ENCODE assay signal across 8 cellular contexts in genomic region chr17:63434951-63435571, GRCh38. TPM values are rescaled to one million over a fixed set of nuclear protein-coding genes. Genes with fewer than 3 reads are reported as not detected.
A peak's percentile ranks its signal among the peaks of the same experiment; 100 is the strongest.
DNase-seq lines count a peak whose midpoint lies in the region; ATAC-seq and TF ChIP-seq lines count a peak whose summit lies in the region.

No MANE protein-coding gene starts in this region.

- POLR2A ChIA-PET in CD4-positive, alpha-beta memory T cell (lab: Charles Lee; ENCODE audit: partially characterized antibody): interaction anchor here (0.6 to 6.6 kb wide), 10 partner anchors 9 to 267 kb away, joined by 3 to 63 read pairs (median 6); partner anchors contain the start of genes ACE, CYB561, DCAF7 and LIMD2
- POLR2A ChIA-PET in GM10248 (lab: Yijun Ruan, JAX): interaction anchor here (0.6 kb wide), 1 partner anchor 839 kb away, joined by 3 read pairs; no protein-coding TSS in a partner anchor

- peaks cover 15 to 70% (median 41%) of the 10 kb centered on the region in 4 donors for H3K4me1 Mint-ChIP-seq in CD4-positive, alpha-beta memory T cell
- H3K4me1 Mint-ChIP-seq in stimulated activated effector memory CD8-positive, alpha-beta T cell treated with anti-CD3 and anti-CD28 coated beads, Interleukin-12 subunit alpha, Interleukin-12 subunit beta, amount 100 ng/mL, for 72 hours: peaks cover 58% of the 10 kb centered on the region

- no peaks in the 10 kb centered on the region for H3K27me3 ChIP-seq in CD4-positive, alpha-beta memory T cell (ENCODE audit: insufficient read depth, low read length)
- H3K27me3 ChIP-seq in heart left ventricle: no peaks in the 10 kb centered on the region

- H3K27ac ChIP-seq in CD4-positive, alpha-beta memory T cell (ENCODE audit: low read depth, low read length): no peak overlapping the region
- peak overlapping the region in 10 of 12 donors; percentile 8 to 74 (median 56) for H3K27ac ChIP-seq in heart left ventricle

- CTCF ChIA-PET in CD4-positive, alpha-beta memory T cell (lab: Charles Lee; ENCODE audit: partially characterized antibody): interaction anchor here (0.7 to 7.7 kb wide), 11 partner anchors 8 to 273 kb away, joined by 3 to 97 read pairs (median 5); partner anchors contain the start of genes ACE, CYB561 and TACO1
- CTCF ChIA-PET in GM10248 (lab: Yijun Ruan, JAX): interaction anchor here (0.7 to 6.7 kb wide), 11 partner anchors 8 to 187 kb away, joined by 3 to 34 read pairs (median 5); partner anchors contain the start of genes CYB561 and MAP3K3

- H3K27me3 Mint-ChIP-seq in CD4-positive, alpha-beta memory T cell: no peaks in the 10 kb centered on the region

- H3K27ac Mint-ChIP-seq in CD4-positive, alpha-beta memory T cell: peak overlapping the region; percentile 86 to 97 (median 92)
- peak overlapping the region; percentile 93 for H3K27ac Mint-ChIP-seq in stimulated activated effector memory CD8-positive, alpha-beta T cell treated with anti-CD3 and anti-CD28 coated beads, Interleukin-12 subunit alpha, Interleukin-12 subunit beta, amount 100 ng/mL, for 72 hours

- peaks cover 12% of the 10 kb centered on the region for H3K36me3 ChIP-seq in CD4-positive, alpha-beta memory T cell (ENCODE audit: insufficient read depth, low read length)
- H3K36me3 ChIP-seq in heart left ventricle: peaks cover 0 to 9% (median 0%) of the 10 kb centered on the region in 9 donors

- H3K4me3 Mint-ChIP-seq in CD4-positive, alpha-beta memory T cell: peak overlapping the region in 7 of 8 donors; percentile 48 to 79 (median 65)
- H3K4me3 Mint-ChIP-seq in stimulated activated effector memory CD8-positive, alpha-beta T cell treated with anti-CD3 and anti-CD28 coated beads, Interleukin-12 subunit alpha, Interleukin-12 subunit beta, amount 100 ng/mL, for 72 hours: peak overlapping the region; percentile 63

- no peaks in the 10 kb centered on the region for H3K9me3 Mint-ChIP-seq in CD4-positive, alpha-beta memory T cell
- H3K9me3 Mint-ChIP-seq in stimulated activated effector memory CD8-positive, alpha-beta T cell treated with anti-CD3 and anti-CD28 coated beads, Interleukin-12 subunit alpha, Interleukin-12 subunit beta, amount 100 ng/mL, for 72 hours: no peaks in the 10 kb centered on the region

- no peak for TF ChIP-seq POLR2A in heart left ventricle (IDR thresholded peaks at IDR 0.05)

- ATAC-seq in heart left ventricle (peak; percentile 52 to 70 (median 67)), GM18870 (IDR thresholded peaks at IDR 0.05; ENCODE audit: unreplicated experiment) (no peak), GM21515 (IDR thresholded peaks at IDR 0.05; ENCODE audit: unreplicated experiment) (no peak)
- peak; percentile 82 for ATAC-seq in stimulated activated effector memory CD8-positive, alpha-beta T cell treated with anti-CD3 and anti-CD28 coated beads, Interleukin-12 subunit alpha, Interleukin-12 subunit beta, amount 100 ng/mL, for 72 hours

- TF ChIP-seq CTCF in heart left ventricle (IDR thresholded peaks at IDR 0.05) (peak in 3 of 12 donors; percentile 6 to 24 (median 20)), GM10248 (IDR thresholded peaks at IDR 0.05; ENCODE audit: control extremely low read depth, extremely low read depth, low read depth, missing control alignments) (no peak)

- peak; percentile 70 to 82 (median 76) for DNase-seq in CD4-positive, alpha-beta memory T cell
- DNase-seq in MV-4-11 (lab: John Stamatoyannopoulos, UW) (peak; percentile 42), heart left ventricle (peak; percentile 74 to 88 (median 81)), GM10248 (ENCODE audit: extremely low spot score) (no peak)
- peak; percentile 48 for DNase-seq in activated gamma-delta T cell treated with anti-CD3 and anti-CD28 coated beads, Interleukin-2, amount 50 U/mL, for 16 hours (ENCODE audit: low read depth)
- no peak for DNase-seq in stimulated activated effector memory CD8-positive, alpha-beta T cell treated with anti-CD3 and anti-CD28 coated beads, Interleukin-12 subunit alpha, Interleukin-12 subunit beta, amount 100 ng/mL, for 72 hours (ENCODE audit: low spot score in 2 of 2)

- WGBS in heart left ventricle, 4 donors: 41 to 82% (median 53%) methylated on average over 10 to 25 of the region's 25 CpGs

- H3K36me3 Mint-ChIP-seq in CD4-positive, alpha-beta memory T cell: peaks cover 23 to 42% of the 10 kb centered on the region in 2 donors
- H3K36me3 Mint-ChIP-seq in stimulated activated effector memory CD8-positive, alpha-beta T cell treated with anti-CD3 and anti-CD28 coated beads, Interleukin-12 subunit alpha, Interleukin-12 subunit beta, amount 100 ng/mL, for 72 hours: peaks cover 4% of the 10 kb centered on the region

- no peak overlapping the region for H3K4me3 ChIP-seq in CD4-positive, alpha-beta memory T cell (ENCODE audit: low read length in 2 of 2)
- H3K4me3 ChIP-seq in heart left ventricle: peak overlapping the region in 1 of 12 donors; percentile 39

- peaks cover 56% of the 10 kb centered on the region for H3K4me1 ChIP-seq in CD4-positive, alpha-beta memory T cell (ENCODE audit: insufficient read depth, low read length)
- H3K4me1 ChIP-seq in heart left ventricle: peaks cover 8 to 81% (median 60%) of the 10 kb centered on the region in 12 donors

- intact Hi-C loops in CD4-positive, alpha-beta memory T cell (cut with micrococcal nuclease): no loop called here
- intact Hi-C loops in heart left ventricle (cut with DNase I): loop anchor here in 2 of 10 donors (2.0 to 5.0 kb wide), 2 partner anchors 42 to 116 kb away; partner anchors contain the start of genes ACE (in 1 of the 2) and DCAF7 (in 1 of the 2)

- no peaks in the 10 kb centered on the region for H3K9me3 ChIP-seq in CD4-positive, alpha-beta memory T cell (ENCODE audit: control insufficient read depth in 1 of 2, low read length in 2 of 2)
- no peaks in the 10 kb centered on the region for H3K9me3 ChIP-seq in heart left ventricle

RNA-seq across cellular contexts. Expression of gene CYB561, which starts 11.0 kb away (rescaled TPM):
- 10 to 100 TPM; 81.0 to 83.7 TPM for total RNA-seq in CD4-positive, alpha-beta memory T cell
- polyA plus RNA-seq in CD4-positive, alpha-beta memory T cell: 10 to 100 TPM; 34.1 to 42.1 TPM
- total RNA-seq in heart left ventricle: 10 to 100 TPM in 2 of 9 donors, 1 to 10 TPM in 7; 4.8 to 19.2 (median 8.6) TPM
- 10 to 100 TPM in 1 of 2 donors, 1 to 10 TPM in 1; 5.0 to 18.1 TPM for polyA plus RNA-seq in heart left ventricle

RNA-seq across cellular contexts. Expression of gene ACE, which starts 41.8 kb away (rescaled TPM):
- total RNA-seq in CD4-positive, alpha-beta memory T cell: 10 to 100 TPM; 56.7 TPM
- polyA plus RNA-seq in CD4-positive, alpha-beta memory T cell: 1 to 10 TPM; 1.8 to 7.5 TPM
- 10 to 100 TPM in 5 of 9 donors, 1 to 10 TPM in 4; 1.6 to 42.3 (median 10.7) TPM for total RNA-seq in heart left ventricle
- polyA plus RNA-seq in heart left ventricle: 1 to 10 TPM; 4.0 to 5.6 TPM

Comparison
In these comparisons a context has a peak if more than half of its experiments do, and no peak if none do; other contexts are left out.
1. DNase-seq: peak in CD4-positive, alpha-beta memory T cell (5 of 5), MV-4-11 (single experiment), activated gamma-delta T cell treated with anti-CD3 and anti-CD28 coated beads, Interleukin-2, amount 50 U/mL, for 16 hours (single experiment) and heart left ventricle (5 of 5); none in stimulated activated effector memory CD8-positive, alpha-beta T cell treated with anti-CD3 and anti-CD28 coated beads, Interleukin-12 subunit alpha, Interleukin-12 subunit beta, amount 100 ng/mL, for 72 hours (0 of 2) and GM10248 (single experiment).
2. ATAC-seq: peak in heart left ventricle (4 of 4) and stimulated activated effector memory CD8-positive, alpha-beta T cell treated with anti-CD3 and anti-CD28 coated beads, Interleukin-12 subunit alpha, Interleukin-12 subunit beta, amount 100 ng/mL, for 72 hours (single experiment); none in GM18870 (single experiment) and GM21515 (single experiment).
3. RNA of gene CYB561, which starts 11.0 kb away (total RNA-seq): 81.0 to 83.7 TPM in CD4-positive, alpha-beta memory T cell; 4.8 to 19.2 TPM in heart left ventricle; every median in the first group is over 4 times any median in the second.